11 cellular contexts compared by ENCODE assay signal in the genomic region with DNA sequence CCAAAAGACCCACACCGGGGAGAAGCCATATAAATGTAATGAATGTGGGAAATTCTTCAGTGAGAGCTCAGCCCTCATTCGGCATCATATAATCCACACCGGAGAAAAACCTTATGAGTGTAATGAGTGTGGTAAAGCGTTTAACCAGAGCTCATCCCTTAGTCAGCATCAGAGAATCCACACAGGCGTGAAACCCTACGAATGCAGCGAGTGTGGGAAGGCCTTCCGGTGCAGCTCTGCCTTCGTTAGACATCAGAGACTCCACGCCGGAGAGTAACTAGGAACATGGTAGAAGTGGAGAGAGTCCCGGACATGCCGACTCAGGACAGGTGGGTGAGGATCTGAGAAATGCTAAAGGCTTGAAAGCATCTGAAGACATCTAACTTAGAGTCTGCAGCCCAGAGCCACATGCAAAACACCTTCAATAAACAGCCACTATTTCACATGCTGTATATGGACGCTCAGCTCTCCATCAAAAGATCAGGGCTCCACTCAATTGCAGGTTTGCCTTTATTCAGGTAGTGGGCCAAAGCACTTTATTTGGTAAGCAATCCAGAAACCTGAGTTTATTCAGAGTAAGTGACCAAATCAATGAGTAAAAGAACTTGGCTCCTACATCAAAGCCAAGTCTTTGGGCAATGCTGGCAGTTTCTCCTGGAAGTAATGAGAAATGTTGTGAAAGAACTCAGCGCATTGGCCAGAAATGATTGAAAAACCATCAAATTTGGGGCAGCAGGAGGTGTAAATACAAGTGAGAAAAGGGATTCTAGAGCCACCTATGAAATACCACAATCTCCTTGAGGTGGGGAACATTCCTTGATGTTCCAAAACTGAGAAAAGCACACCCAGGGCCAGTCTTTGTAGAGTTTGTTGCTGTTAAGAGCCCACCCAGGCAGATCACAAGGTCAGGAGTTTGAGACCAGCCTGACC. TPM values are rescaled to one million over a fixed set of nuclear protein-coding genes. Genes with fewer than 3 reads are reported as not detected.
DNase-seq lines count a peak whose midpoint lies in the region; ATAC-seq and TF ChIP-seq lines count a peak whose summit lies in the region.
"Had no signal": no experiment of that assay in that cellular context is flagged by ENCODE, and none has a peak within 500 bp of the region (broad histone marks: within the 10 kb centered on the region; RNA-seq: fewer than 3 reads in every experiment).

No MANE protein-coding gene starts in this region.

- peak overlapping the region; percentile 11 for H3K27ac Mint-ChIP-seq in activated T-helper 1 cell treated with anti-CD3 and anti-CD28 coated beads, Interleukin-12 subunit alpha, Interleukin-12 subunit beta, Interleukin-2, Interleukin-4 antibody, amounts not matched to agents 30 ng/mL and 10 ng/mL and 1 ng/mL, durations not matched to agents 14 hours and 24 hours and 36 hours

- ATAC-seq in activated CD4-positive, CD25-positive, alpha-beta regulatory T cell treated with anti-CD3 and anti-CD28 coated beads, Interleukin-2, amount 50 U/mL, for 24 hours: no peak
- ATAC-seq: esophagus mucosa had no signal

- H3K4me1 Mint-ChIP-seq in activated T-helper 1 cell treated with anti-CD3 and anti-CD28 coated beads, Interleukin-12 subunit alpha, Interleukin-12 subunit beta, Interleukin-2, Interleukin-4 antibody, amounts not matched to agents 30 ng/mL and 10 ng/mL and 1 ng/mL, durations not matched to agents 14 hours and 24 hours and 36 hours (ENCODE audit: low read depth): peaks cover 40% of the 10 kb centered on the region

- H3K36me3 ChIP-seq in liver (ENCODE audit: control insufficient read depth in 4 of 4, insufficient read depth in 3 of 4, low read depth in 1 of 4, low read length in 3 of 4): peaks cover 17 to 72% (median 57%) of the 10 kb centered on the region in 4 donors

- no peak for TF ChIP-seq CTCF in liver (IDR thresholded peaks at IDR 0.05; ENCODE audit: low read depth, low read length, missing input control)

- no peak for TF ChIP-seq RAD21 in liver (IDR thresholded peaks at IDR 0.05)

- no peaks in the 10 kb centered on the region for H3K27me3 ChIP-seq in liver (ENCODE audit: control insufficient read depth in 4 of 4, insufficient read depth in 4 of 4, low read length in 3 of 4)
- H3K27me3 ChIP-seq: vagina had no signal

- peaks cover 90% of the 10 kb centered on the region for H3K36me3 Mint-ChIP-seq in activated T-helper 1 cell treated with anti-CD3 and anti-CD28 coated beads, Interleukin-12 subunit alpha, Interleukin-12 subunit beta, Interleukin-2, Interleukin-4 antibody, amounts not matched to agents 30 ng/mL and 10 ng/mL and 1 ng/mL, durations not matched to agents 14 hours and 24 hours and 36 hours (ENCODE audit: low read depth)

- H3K9ac ChIP-seq in liver (ENCODE audit: low read depth in 1 of 2, low read length in 2 of 2): no peak overlapping the region

- H3K9me3 Mint-ChIP-seq in activated T-helper 1 cell treated with anti-CD3 and anti-CD28 coated beads, Interleukin-12 subunit alpha, Interleukin-12 subunit beta, Interleukin-2, Interleukin-4 antibody, amounts not matched to agents 30 ng/mL and 10 ng/mL and 1 ng/mL, durations not matched to agents 14 hours and 24 hours and 36 hours: peaks cover 34% of the 10 kb centered on the region

- H3K4me1 ChIP-seq in liver (ENCODE audit: control insufficient read depth in 4 of 4, insufficient read depth in 4 of 4, low read length in 3 of 4): peaks cover 5 to 22% (median 19%) of the 10 kb centered on the region in 4 donors

- no peaks in the 10 kb centered on the region for H3K27me3 Mint-ChIP-seq in activated T-helper 1 cell treated with anti-CD3 and anti-CD28 coated beads, Interleukin-12 subunit alpha, Interleukin-12 subunit beta, Interleukin-2, Interleukin-4 antibody, amounts not matched to agents 30 ng/mL and 10 ng/mL and 1 ng/mL, durations not matched to agents 14 hours and 24 hours and 36 hours (ENCODE audit: insufficient read depth)

- peaks cover 8 to 11% (median 10%) of the 10 kb centered on the region in 4 donors for H3K9me3 ChIP-seq in liver (ENCODE audit: control insufficient read depth in 4 of 4, low read length in 3 of 4)
- H3K9me3 ChIP-seq: vagina had no signal

- H3K4me3 ChIP-seq in liver (ENCODE audit: low read depth in 1 of 3, low read length in 3 of 3): no peak overlapping the region
- H3K4me3 ChIP-seq: PC-9, vagina had no signal

- intact Hi-C loops in activated T-helper 1 cell treated with anti-CD3 and anti-CD28 coated beads, Interleukin-12 subunit alpha, Interleukin-12 subunit beta, Interleukin-2, Interleukin-4 antibody, amounts not matched to agents 30 ng/mL and 10 ng/mL and 1 ng/mL, durations not matched to agents 14 hours and 24 hours and 36 hours (cut with micrococcal nuclease): no loop called here

- 91% methylated on average over 15 of the region's 15 CpGs for WGBS in liver

- peak overlapping the region in 1 of 2 donors; percentile 27 for H3K27ac ChIP-seq in liver (ENCODE audit: low read depth in 1 of 2, low read length in 2 of 2)
- H3K27ac ChIP-seq: vagina had no signal

- DNase-seq in ELR (ENCODE audit: low read depth) (peak; percentile 57), HK-2 (ENCODE audit: unreplicated experiment) (peak; percentile 29), germinal center (ENCODE audit: low spot score) (no peak), NCI-H1105 treated with DMSO at 0.1 percent for 48 hours (lab: John Stamatoyannopoulos, UW) (no peak)
- no peak for DNase-seq in activated T-helper 1 cell treated with anti-CD3 and anti-CD28 coated beads, Interleukin-12 subunit alpha, Interleukin-12 subunit beta, Interleukin-2, Interleukin-4 antibody, amounts not matched to agents 30 ng/mL and 10 ng/mL and 1 ng/mL, durations not matched to agents 14 hours and 24 hours and 36 hours (ENCODE audit: low spot score)
- DNase-seq: midbrain had no signal

- H3K4me3 Mint-ChIP-seq in activated T-helper 1 cell treated with anti-CD3 and anti-CD28 coated beads, Interleukin-12 subunit alpha, Interleukin-12 subunit beta, Interleukin-2, Interleukin-4 antibody, amounts not matched to agents 30 ng/mL and 10 ng/mL and 1 ng/mL, durations not matched to agents 14 hours and 24 hours and 36 hours: peak overlapping the region; percentile 15

TF ChIP-seq in liver, 16 proteins besides CTCF, POLR2A, EP300 and RAD21:
- TF ChIP-seq HNF4A (conservative IDR thresholded peaks at IDR 0.05): peak; percentile 21 to 25
- no peak for TF ChIP-seq SP1 (IDR thresholded peaks at IDR 0.05)
- peak; percentile 20 to 43 for TF ChIP-seq RXRA (IDR thresholded peaks at IDR 0.05)
TF ChIP-seq in liver: peak in this region for 2.

RNA-seq across cellular contexts. Expression of a gene that starts 6.0 kb away (rescaled TPM):
- 1,157 and 1,162 TPM in 2 replicates for total RNA-seq in activated T-helper 1 cell treated with anti-CD3 and anti-CD28 coated beads, Interleukin-12 subunit alpha, Interleukin-12 subunit beta, Interleukin-2, Interleukin-4 antibody, amounts not matched to agents 30 ng/mL and 10 ng/mL and 1 ng/mL, durations not matched to agents 14 hours and 24 hours and 36 hours
- 100 to 1,000 TPM; 394 to 576 TPM for total RNA-seq in liver
- 100 to 1,000 TPM; 289 to 829 TPM for polyA plus RNA-seq in liver

RNA-seq across cellular contexts. Expression of a gene that starts 6.1 kb away (rescaled TPM):
- 23.8 and 25.8 TPM in 2 replicates for total RNA-seq in activated T-helper 1 cell treated with anti-CD3 and anti-CD28 coated beads, Interleukin-12 subunit alpha, Interleukin-12 subunit beta, Interleukin-2, Interleukin-4 antibody, amounts not matched to agents 30 ng/mL and 10 ng/mL and 1 ng/mL, durations not matched to agents 14 hours and 24 hours and 36 hours
- 1 to 10 TPM; 7.4 to 9.7 TPM for total RNA-seq in liver
- 1 to 10 TPM; 6.6 to 6.7 TPM for polyA plus RNA-seq in liver

RNA-seq across cellular contexts. Expression of a gene that starts 21.0 kb away (rescaled TPM):
- 21.7 and 23.1 TPM in 2 replicates for total RNA-seq in activated T-helper 1 cell treated with anti-CD3 and anti-CD28 coated beads, Interleukin-12 subunit alpha, Interleukin-12 subunit beta, Interleukin-2, Interleukin-4 antibody, amounts not matched to agents 30 ng/mL and 10 ng/mL and 1 ng/mL, durations not matched to agents 14 hours and 24 hours and 36 hours
- total RNA-seq in liver: 1 to 10 TPM; 6.2 to 6.9 TPM
- 1 to 10 TPM; 2.2 TPM for polyA plus RNA-seq in liver

RNA-seq across cellular contexts. Expression of a gene that starts 48.2 kb away (rescaled TPM):
- total RNA-seq in activated T-helper 1 cell treated with anti-CD3 and anti-CD28 coated beads, Interleukin-12 subunit alpha, Interleukin-12 subunit beta, Interleukin-2, Interleukin-4 antibody, amounts not matched to agents 30 ng/mL and 10 ng/mL and 1 ng/mL, durations not matched to agents 14 hours and 24 hours and 36 hours: 10.4 and 11.6 TPM in 2 replicates
- 10 to 100 TPM; 10.9 to 18.7 TPM for total RNA-seq in liver
- 10 to 100 TPM; 21.1 to 24.5 TPM for polyA plus RNA-seq in liver

Comparison
In these comparisons a context has a peak if more than half of its experiments do, and no peak if none do; other contexts are left out.
1. DNase-seq: peak in ELR (single experiment) and HK-2 (single experiment); none in activated T-helper 1 cell treated with anti-CD3 and anti-CD28 coated beads, Interleukin-12 subunit alpha, Interleukin-12 subunit beta, Interleukin-2, Interleukin-4 antibody, amounts not matched to agents 30 ng/mL and 10 ng/mL and 1 ng/mL, durations not matched to agents 14 hours and 24 hours and 36 hours (single experiment), germinal center (single experiment) and NCI-H1105 treated with DMSO at 0.1 percent for 48 hours (single experiment).